In genomic region chr20:31711416-31712111, GRCh38 we compare ENCODE assay signal across 8 cellular contexts. TPM values are rescaled to one million over a fixed set of nuclear protein-coding genes. Genes with fewer than 3 reads are reported as not detected.
DNase-seq lines count a peak whose midpoint lies in the region; ATAC-seq and TF ChIP-seq lines count a peak whose summit lies in the region.

No MANE protein-coding gene starts in this region.

- no peaks in the 10 kb centered on the region for H3K9me3 ChIP-seq in A673 (ENCODE audit: low read depth, low read length, poor library complexity, severe bottlenecking)

- peak overlapping the region; percentile 95 for H3K27ac ChIP-seq in A673 (ENCODE audit: low read depth, low read length, poor library complexity, severe bottlenecking)

- CTCF ChIA-PET in A673 (lab: Charles Lee) (interaction anchor here (0.5 to 0.6 kb wide), 2 partner anchors 27 to 51 kb away, joined by 3 to 5 read pairs; no protein-coding TSS in a partner anchor), MCF 10A (lab: Yijun Ruan, JAX) (interaction anchor here (0.7 to 21.5 kb wide), 14 partner anchors 9 to 321 kb away, joined by 3 to 626 read pairs (median 5); partner anchors contain the start of gene BCL2L1)

- no peaks in the 10 kb centered on the region for H3K27me3 ChIP-seq in A673 (replicated peaks; ENCODE audit: insufficient read depth, low read depth, low read length, poor library complexity)

- H3K27ac Mint-ChIP-seq in MCF 10A (ENCODE audit: low read depth, unreplicated experiment) = peak overlapping the region; percentile 96
- peak overlapping the region; percentile 65 to 99 for H3K27ac Mint-ChIP-seq in natural killer cell treated with Interleukin-12 subunit alpha and Interleukin-12 subunit beta and Interleukin-15 and Interleukin-18, amount 100 ng/mL, for 72 hours

- POLR2A ChIA-PET in A673 (lab: Charles Lee; ENCODE audit: low non-redundant PET) = no interaction called here
- POLR2A ChIA-PET in MCF 10A (lab: Yijun Ruan, JAX) = interaction anchor here (0.8 to 13.2 kb wide), 19 partner anchors 2 to 165 kb away, joined by 3 to 491 read pairs (median 8); partner anchors contain the start of genes BCL2L1, ID1 and TPX2

- no TSS peak for BruUV-seq in A673 (replicated peaks; lab: Mats Ljungman, UMichigan)
- BruUV-seq in MCF 10A (replicated peaks; lab: Mats Ljungman, UMichigan) = TSS peak; percentile 94

- peaks cover 66% of the 10 kb centered on the region for H3K36me3 Mint-ChIP-seq in MCF 10A (ENCODE audit: insufficient read depth, unreplicated experiment)
- H3K36me3 Mint-ChIP-seq in natural killer cell treated with Interleukin-12 subunit alpha and Interleukin-12 subunit beta and Interleukin-15 and Interleukin-18, amount 100 ng/mL, for 72 hours = peaks cover 38% of the 10 kb centered on the region

- peaks cover 15% of the 10 kb centered on the region for H3K36me3 ChIP-seq in A673 (ENCODE audit: insufficient read depth, low read length, poor library complexity, severe bottlenecking)

- H3K4me1 Mint-ChIP-seq in MCF 10A (ENCODE audit: insufficient read depth, unreplicated experiment) = peaks cover 73% of the 10 kb centered on the region
- H3K4me1 Mint-ChIP-seq in natural killer cell treated with Interleukin-12 subunit alpha and Interleukin-12 subunit beta and Interleukin-15 and Interleukin-18, amount 100 ng/mL, for 72 hours (ENCODE audit: low read depth in 2 of 2) = peaks cover 76 to 79% of the 10 kb centered on the region in 2 donors

- H3K4me3 ChIP-seq in A673 (ENCODE audit: low read depth, low read length, poor library complexity, severe bottlenecking) = no peak overlapping the region

- ATAC-seq in natural killer cell treated with Interleukin-12 subunit alpha and Interleukin-12 subunit beta and Interleukin-15 and Interleukin-18, amount 100 ng/mL, for 72 hours = no peak
- no peak for ATAC-seq in GM21423 (IDR thresholded peaks at IDR 0.05; ENCODE audit: unreplicated experiment)

- H3K27me3 Mint-ChIP-seq in MCF 10A (ENCODE audit: insufficient read depth, unreplicated experiment) = no peaks in the 10 kb centered on the region
- no peaks in the 10 kb centered on the region for H3K27me3 Mint-ChIP-seq in natural killer cell treated with Interleukin-12 subunit alpha and Interleukin-12 subunit beta and Interleukin-15 and Interleukin-18, amount 100 ng/mL, for 72 hours

- no peak overlapping the region for H3K4me3 Mint-ChIP-seq in MCF 10A (ENCODE audit: unreplicated experiment)
- H3K4me3 Mint-ChIP-seq in natural killer cell treated with Interleukin-12 subunit alpha and Interleukin-12 subunit beta and Interleukin-15 and Interleukin-18, amount 100 ng/mL, for 72 hours = peak overlapping the region; percentile 65

- no peaks in the 10 kb centered on the region for H3K9me3 Mint-ChIP-seq in MCF 10A (ENCODE audit: unreplicated experiment)
- peaks cover 3% of the 10 kb centered on the region for H3K9me3 Mint-ChIP-seq in natural killer cell treated with Interleukin-12 subunit alpha and Interleukin-12 subunit beta and Interleukin-15 and Interleukin-18, amount 100 ng/mL, for 72 hours

- DNase-seq in A673 (ENCODE audit: low spot score) (no peak), NCI-H146 (lab: John Stamatoyannopoulos, UW) (peak; percentile 78), MCF 10A (ENCODE audit: unreplicated experiment) (no peak), iPS-NIHi11 (ENCODE audit: low spot score) (no peak), NCI-H1105 treated with DMSO at 0.1 percent for 48 hours (lab: John Stamatoyannopoulos, UW) (no peak)
- no peak for DNase-seq in natural killer cell treated with Interleukin-12 subunit alpha and Interleukin-12 subunit beta and Interleukin-15 and Interleukin-18, amount 100 ng/mL, for 72 hours (ENCODE audit: low spot score)
- no peak for DNase-seq in NK-92 treated with Interleukin-12 subunit alpha and Interleukin-12 subunit beta, amount 100 ng/mL, for 24 hours (lab: John Stamatoyannopoulos, UW)

- TF ChIP-seq CTCF in A673 (conservative IDR thresholded peaks at IDR 0.05; ENCODE audit: low read depth, low read length) (no peak), MCF 10A (IDR thresholded peaks at IDR 0.05; ENCODE audit: unreplicated experiment) (no peak)

- intact Hi-C loops in A673 (cut with micrococcal nuclease; ENCODE audit: unreplicated experiment) (loop anchor here (2.0 kb wide), 1 partner anchor 45 kb away; no protein-coding TSS in a partner anchor), MCF 10A (cut with micrococcal nuclease) (loop anchor here (1.0 kb wide), 1 partner anchor 10 kb away; no protein-coding TSS in a partner anchor)

- H3K4me1 ChIP-seq in A673 (ENCODE audit: insufficient read depth, low read length, poor library complexity, severe bottlenecking) = peaks cover 52% of the 10 kb centered on the region

RNA-seq across cellular contexts. Expression of gene BCL2L1, which starts 11.1 kb away (rescaled TPM):
- total RNA-seq in A673 (2021) (44.5 and 47.8 TPM in 2 replicates), MCF 10A (2022) (139 and 156 TPM in 2 replicates)
- 100 to 1,000 TPM; 140 to 325 TPM for total RNA-seq in natural killer cell treated with Interleukin-12 subunit alpha and Interleukin-12 subunit beta and Interleukin-15 and Interleukin-18, amount 100 ng/mL, for 72 hours

RNA-seq across cellular contexts. Expression of gene TPX2, which starts 27.5 kb away (rescaled TPM):
- 187 and 189 TPM in 2 replicates for total RNA-seq in A673 (2021)
- total RNA-seq in MCF 10A (2022) = 45.3 and 79.6 TPM in 2 replicates
- 100 to 1,000 TPM in 1 of 2 donors, 10 to 100 TPM in 1; 51.8 to 102 TPM for total RNA-seq in natural killer cell treated with Interleukin-12 subunit alpha and Interleukin-12 subunit beta and Interleukin-15 and Interleukin-18, amount 100 ng/mL, for 72 hours
